Comparison of ENCODE assay signal across 8 cellular contexts in the genomic region with DNA sequence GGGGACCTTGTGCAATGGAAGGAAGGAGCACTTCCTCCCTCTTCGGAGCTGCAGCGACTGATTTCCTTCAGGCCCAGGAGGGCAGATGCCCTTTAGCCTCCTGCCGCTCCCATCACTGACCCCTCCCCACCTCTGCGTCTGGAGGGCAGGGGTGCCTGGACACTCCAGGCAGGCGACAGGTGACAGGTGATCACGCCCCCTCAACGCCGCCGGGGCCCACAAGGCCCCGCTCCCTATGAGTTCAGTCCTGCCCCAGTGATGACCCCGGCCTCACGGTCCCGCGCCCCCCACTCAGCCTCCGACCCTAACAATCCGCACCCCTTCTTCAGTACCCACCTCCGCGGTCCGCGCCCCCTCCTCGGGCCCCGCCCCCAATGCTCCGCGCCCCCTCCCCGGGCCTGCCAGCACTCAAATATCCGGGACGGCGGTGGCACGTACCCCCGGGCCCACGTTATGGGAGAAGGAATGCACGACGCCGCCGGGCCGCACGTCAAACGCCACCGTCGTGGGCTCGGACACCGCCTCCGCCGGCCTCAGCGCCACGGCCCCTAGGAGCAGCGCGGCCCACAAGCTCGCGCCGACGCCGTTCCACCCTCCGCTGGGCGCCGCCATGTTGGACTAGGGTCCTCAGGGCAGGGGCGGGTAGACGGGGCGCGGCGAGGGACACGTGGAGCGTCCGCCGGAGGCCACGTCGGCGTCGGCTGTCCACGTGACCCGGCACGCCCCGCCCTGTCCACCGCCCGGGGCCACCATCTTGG. TPM values are rescaled to one million over a fixed set of nuclear protein-coding genes. Genes with fewer than 3 reads are reported as not detected.
A peak's percentile ranks its signal among the peaks of the same experiment; 100 is the strongest.
DNase-seq lines count a peak whose midpoint lies in the region; ATAC-seq and TF ChIP-seq lines count a peak whose summit lies in the region.

A gene (minus strand): TSS at position 620 of the 758 bp plus-strand sequence. CDS start 8 bp downstream, at position 612.

- WGBS in trophoblast cell (ENCODE audit: extremely low coverage, insufficient coverage, insufficient read length): no CpG with 5 or more reads among the region's 75 CpGs

- intact Hi-C loops in tibial artery (cut with DNase I; ENCODE audit: low total_unique reads): no loop called here

- peak within 1 kb of the TSS; percentile 78 for H3K4me2 ChIP-seq in trophoblast cell (ENCODE audit: low read length)

- peak within 1 kb of the TSS; percentile 41 for H2BK5ac ChIP-seq in trophoblast cell (ENCODE audit: low read depth, low read length, poor library complexity)

- H3K79me1 ChIP-seq in trophoblast cell (ENCODE audit: low read length): peaks cover 7% of the 10 kb centered on the region

- H2BK120ac ChIP-seq in trophoblast cell (ENCODE audit: insufficient read depth, low read length, poor library complexity): peak within 1 kb of the TSS; percentile 82

- peaks cover 6% of the 10 kb centered on the region for H3K79me2 ChIP-seq in trophoblast cell (ENCODE audit: control insufficient read depth, insufficient read depth, low read length, poor library complexity)

- peak within 1 kb of the TSS; percentile 85 for H3K18ac ChIP-seq in trophoblast cell (ENCODE audit: low read length)

- no peak within 1 kb of the TSS for H2BK12ac ChIP-seq in trophoblast cell (ENCODE audit: low read length)

- H3K23ac ChIP-seq in trophoblast cell (ENCODE audit: low read length): no peak within 1 kb of the TSS

- no peak for TF ChIP-seq CTCF in cardiac muscle cell (IDR thresholded peaks at IDR 0.05; ENCODE audit: low read depth, low read length)
- no peak for TF ChIP-seq CTCF in tibial artery (IDR thresholded peaks at IDR 0.05)

- peak; percentile 90 for ATAC-seq in HG02623 (IDR thresholded peaks at IDR 0.05; ENCODE audit: unreplicated experiment)

- H2AFZ ChIP-seq in trophoblast cell (ENCODE audit: insufficient read depth, low read length, poor library complexity): peak within 1 kb of the TSS; percentile 98

- H4K12ac ChIP-seq in trophoblast cell (ENCODE audit: low read depth, low read length): peak within 1 kb of the TSS; percentile 92

- peak within 1 kb of the TSS; percentile 92 for H3K4me3 ChIP-seq in cardiac muscle cell
- H3K4me3 ChIP-seq in trophoblast cell (ENCODE audit: low read depth, low read length): peak within 1 kb of the TSS; percentile 100
- H3K4me3 ChIP-seq in tibial artery: peak within 1 kb of the TSS; percentile 87 to 98

- H3K27ac ChIP-seq in cardiac muscle cell (peak within 1 kb of the TSS; percentile 89), trophoblast cell (ENCODE audit: low read depth, low read length) (peak within 1 kb of the TSS; percentile 65), tibial artery (peak within 1 kb of the TSS; percentile 79 to 80)

- H4K91ac ChIP-seq in trophoblast cell (ENCODE audit: low read depth, low read length): peak within 1 kb of the TSS; percentile 92

- H3K9me3 ChIP-seq in cardiac muscle cell (ENCODE audit: low read depth): no peaks in the 10 kb centered on the region
- H3K9me3 ChIP-seq in trophoblast cell (ENCODE audit: insufficient read depth, low read depth, low read length): no peaks in the 10 kb centered on the region
- no peaks in the 10 kb centered on the region for H3K9me3 ChIP-seq in tibial artery

- peaks cover 7% of the 10 kb centered on the region for H3K36me3 ChIP-seq in cardiac muscle cell
- peaks cover 19 to 28% of the 10 kb centered on the region in 2 experiments for H3K36me3 ChIP-seq in trophoblast cell (ENCODE audit: control insufficient read depth in 1 of 2, insufficient read depth in 2 of 2, low read length in 2 of 2)
- peaks cover 13 to 39% (median 36%) of the 10 kb centered on the region in 3 donors for H3K36me3 ChIP-seq in tibial artery

- H3K27me3 ChIP-seq in cardiac muscle cell (no peaks in the 10 kb centered on the region), trophoblast cell (ENCODE audit: insufficient read depth, low read length) (no peaks in the 10 kb centered on the region), tibial artery (no peaks in the 10 kb centered on the region)

- peak within 1 kb of the TSS; percentile 77 for H3K4ac ChIP-seq in trophoblast cell (ENCODE audit: low read depth, low read length)

- H3K9ac ChIP-seq in trophoblast cell (ENCODE audit: low read length): peak within 1 kb of the TSS; percentile 90

- peak; percentile 22 for DNase-seq in GM04503 (ENCODE audit: low read depth)
- peak; percentile 31 for DNase-seq in NCI-H1436 treated with DMSO at 0.1 percent for 48 hours (lab: John Stamatoyannopoulos, UW)
- DNase-seq in SW480 (ENCODE audit: low spot score): peak; percentile 84
- peak; percentile 85 for DNase-seq in activated naive CD8-positive, alpha-beta T cell treated with anti-CD3 and anti-CD28 coated beads, Interleukin-2, amount 50 U/mL, for 16 hours (ENCODE audit: low read depth, low spot score)
- DNase-seq in cardiac muscle cell (ENCODE audit: low read depth in 1 of 2, low spot score in 1 of 2): peak; percentile 94 to 97
- peak; percentile 87 to 95 for DNase-seq in trophoblast cell
- peak; percentile 88 to 92 for DNase-seq in tibial artery

- H2AK5ac ChIP-seq in trophoblast cell (ENCODE audit: low read length): peak within 1 kb of the TSS; percentile 45

- H4K8ac ChIP-seq in trophoblast cell (ENCODE audit: low read depth, low read length): peak within 1 kb of the TSS; percentile 95

- peak within 1 kb of the TSS; percentile 94 for H3K14ac ChIP-seq in trophoblast cell (ENCODE audit: low read length)

- H3K4me1 ChIP-seq in cardiac muscle cell (ENCODE audit: low read depth) (peaks cover 4% of the 10 kb centered on the region), trophoblast cell (ENCODE audit: control insufficient read depth in 1 of 2, insufficient read depth in 2 of 2, low read length in 2 of 2) (peaks cover 0 to 3% of the 10 kb centered on the region in 2 experiments), tibial artery (peaks cover 0 to 22% (median 10%) of the 10 kb centered on the region in 4 donors)

RNA-seq across cellular contexts. Expression of the gene that starts here (rescaled TPM):
- total RNA-seq in cardiac muscle cell: 47.9 and 107 TPM in 2 replicates
- polyA plus RNA-seq in cardiac muscle cell: 122 and 206 TPM in 2 replicates
- polyA plus RNA-seq in trophoblast cell (2013): 117 and 124 TPM in 2 replicates

Comparison
In these comparisons a context has a peak if more than half of its experiments do, and no peak if none do; other contexts are left out.
1. Peak in every context shown above with its lines: DNase-seq, ATAC-seq, H3K4me3 ChIP-seq and H3K27ac ChIP-seq.
2. DNase-seq: peak in every context shown above with its lines; median percentile 96 in cardiac muscle cell; 91 in trophoblast cell; 90 in tibial artery; 85 in activated naive CD8-positive, alpha-beta T cell treated with anti-CD3 and anti-CD28 coated beads, Interleukin-2, amount 50 U/mL, for 16 hours; 84 in SW480; 31 in NCI-H1436 treated with DMSO at 0.1 percent for 48 hours; 22 in GM04503.